15 cellular contexts compared by ENCODE assay signal in genomic region chr17:80888276-80889160, GRCh38.
DNase-seq lines count a peak whose midpoint lies in the region; ATAC-seq, FAIRE-seq and TF ChIP-seq lines count a peak whose summit lies in the region.
"Had no signal": no experiment of that assay in that cellular context is flagged by ENCODE, and none has a peak within 500 bp of the region (broad histone marks: within the 10 kb centered on the region; RNA-seq: fewer than 3 reads in every experiment).

No MANE protein-coding gene starts in this region.

- CTCF ChIA-PET in activated CD4-positive, alpha-beta T cell treated with anti-CD3 and anti-CD28 coated beads for 36 hours (lab: Charles Lee) = interaction anchor here (0.7 to 1.6 kb wide), 3 partner anchors 8 to 11 kb away, joined by 3 to 6 read pairs (median 3); no protein-coding TSS in a partner anchor
- CTCF ChIA-PET in activated CD8-positive, alpha-beta T cell treated with anti-CD3 and anti-CD28 coated beads, Interleukin-2, amount 10 ng/mL, durations not matched to agents 7 days and 5 days (lab: Charles Lee) = interaction anchor here (0.6 to 2.6 kb wide), 6 partner anchors 10 to 693 kb away, joined by 3 to 8 read pairs (median 4); no protein-coding TSS in a partner anchor

- POLR2A ChIA-PET in activated CD4-positive, alpha-beta T cell treated with anti-CD3 and anti-CD28 coated beads for 36 hours (lab: Charles Lee) = no interaction called here
- POLR2A ChIA-PET in activated CD8-positive, alpha-beta T cell treated with anti-CD3 and anti-CD28 coated beads, Interleukin-2, amount 10 ng/mL, durations not matched to agents 7 days and 5 days (lab: Charles Lee) = interaction anchor here (0.9 to 2.5 kb wide), 4 partner anchors 11 to 433 kb away, joined by 3 to 10 read pairs (median 5); no protein-coding TSS in a partner anchor

- peak overlapping the region; percentile 54 for H3K4me3 Mint-ChIP-seq in activated CD4-positive, alpha-beta T cell treated with anti-CD3 and anti-CD28 coated beads for 36 hours
- H3K4me3 Mint-ChIP-seq in CD14-positive monocyte = no peak overlapping the region
- peak overlapping the region; percentile 56 for H3K4me3 Mint-ChIP-seq in activated CD8-positive, alpha-beta T cell treated with anti-CD3 and anti-CD28 coated beads, Interleukin-2, amount 10 ng/mL, durations not matched to agents 7 days and 5 days

- peaks cover 69% of the 10 kb centered on the region for H3K36me3 Mint-ChIP-seq in activated CD4-positive, alpha-beta T cell treated with anti-CD3 and anti-CD28 coated beads for 36 hours (ENCODE audit: low read depth)
- peaks cover 64 to 71% of the 10 kb centered on the region in 2 donors for H3K36me3 Mint-ChIP-seq in CD14-positive monocyte
- H3K36me3 Mint-ChIP-seq in activated CD8-positive, alpha-beta T cell treated with anti-CD3 and anti-CD28 coated beads, Interleukin-2, amount 10 ng/mL, durations not matched to agents 7 days and 5 days (ENCODE audit: low read depth) = peaks cover 74% of the 10 kb centered on the region

- no peaks in the 10 kb centered on the region for H3K9me3 Mint-ChIP-seq in activated CD4-positive, alpha-beta T cell treated with anti-CD3 and anti-CD28 coated beads for 36 hours (ENCODE audit: low read depth)
- H3K9me3 Mint-ChIP-seq in CD14-positive monocyte = peaks cover 0 to 1% (median 0%) of the 10 kb centered on the region in 7 donors
- H3K9me3 Mint-ChIP-seq in activated CD8-positive, alpha-beta T cell treated with anti-CD3 and anti-CD28 coated beads, Interleukin-2, amount 10 ng/mL, durations not matched to agents 7 days and 5 days (ENCODE audit: insufficient read depth) = no peaks in the 10 kb centered on the region

- no peaks in the 10 kb centered on the region for H3K9me3 ChIP-seq in kidney (ENCODE audit: control insufficient read depth in 1 of 2, low read length in 2 of 2)

- no peaks in the 10 kb centered on the region for H3K27me3 Mint-ChIP-seq in activated CD4-positive, alpha-beta T cell treated with anti-CD3 and anti-CD28 coated beads for 36 hours
- peaks cover 0 to 8% (median 0%) of the 10 kb centered on the region in 3 donors for H3K27me3 Mint-ChIP-seq in CD14-positive monocyte (ENCODE audit: low read depth in 3 of 3)
- H3K27me3 Mint-ChIP-seq in activated CD8-positive, alpha-beta T cell treated with anti-CD3 and anti-CD28 coated beads, Interleukin-2, amount 10 ng/mL, durations not matched to agents 7 days and 5 days (ENCODE audit: low read depth) = no peaks in the 10 kb centered on the region

- intact Hi-C loops in activated CD4-positive, alpha-beta T cell treated with anti-CD3 and anti-CD28 coated beads for 36 hours (cut with DNase I, micrococcal nuclease) = no loop called here
- intact Hi-C loops in CD14-positive monocyte (cut with micrococcal nuclease) (no loop called here), kidney (cut with DNase I) (no loop called here)

- peaks cover 46% of the 10 kb centered on the region for H3K4me1 Mint-ChIP-seq in activated CD4-positive, alpha-beta T cell treated with anti-CD3 and anti-CD28 coated beads for 36 hours
- H3K4me1 Mint-ChIP-seq in CD14-positive monocyte = peaks cover 48% of the 10 kb centered on the region
- peaks cover 53% of the 10 kb centered on the region for H3K4me1 Mint-ChIP-seq in activated CD8-positive, alpha-beta T cell treated with anti-CD3 and anti-CD28 coated beads, Interleukin-2, amount 10 ng/mL, durations not matched to agents 7 days and 5 days (ENCODE audit: low read depth)

- H3K4me3 ChIP-seq in kidney (ENCODE audit: low read length in 2 of 2) = no peak overlapping the region
- H3K4me3 ChIP-seq: GM12878 had no signal

- H3K27ac ChIP-seq in kidney (ENCODE audit: low read depth in 2 of 2, low read length in 2 of 2) = no peak overlapping the region

- TF ChIP-seq CTCF in CD14-positive monocyte (IDR thresholded peaks at IDR 0.05) (no peak), kidney (IDR thresholded peaks at IDR 0.05; ENCODE audit: borderline replicate concordance, extremely low read depth, insufficient read depth) (no peak)

- no peak for DNase-seq in activated CD4-positive, alpha-beta T cell treated with anti-CD3 and anti-CD28 coated beads for 36 hours
- no peak for DNase-seq in activated CD4-positive, alpha-beta T cell treated with anti-CD3 and anti-CD28 coated beads, Interleukin-2, amount 50 U/mL, for 1 hour
- DNase-seq in CD14-positive monocyte (ENCODE audit: low spot score) = peak; percentile 31
- DNase-seq in activated CD8-positive, alpha-beta T cell treated with anti-CD3 and anti-CD28 coated beads, Interleukin-2, amount 10 ng/mL, durations not matched to agents 7 days and 5 days = no peak
- peak; percentile 59 for DNase-seq in kidney
- no peak for DNase-seq in ureter (ENCODE audit: low spot score)
- DNase-seq in anterior cingulate cortex (lab: John Stamatoyannopoulos, UW) = no peak
- DNase-seq: amygdala, erythroblast, KBM-7, NCI-H1105 treated with DMSO at 0.1 percent for 48 hours, SIG-M5 had no signal

- H3K27ac Mint-ChIP-seq in activated CD4-positive, alpha-beta T cell treated with anti-CD3 and anti-CD28 coated beads for 36 hours = peak overlapping the region; percentile 90
- peak overlapping the region in 5 of 7 donors; percentile 12 to 74 (median 42) for H3K27ac Mint-ChIP-seq in CD14-positive monocyte
- peak overlapping the region; percentile 89 for H3K27ac Mint-ChIP-seq in activated CD8-positive, alpha-beta T cell treated with anti-CD3 and anti-CD28 coated beads, Interleukin-2, amount 10 ng/mL, durations not matched to agents 7 days and 5 days

- FAIRE-seq in kidney (lab: Jason Lieb, UNC) = no peak
- FAIRE-seq: GM12878, keratinocyte had no signal

- ATAC-seq in activated CD4-positive, alpha-beta T cell treated with anti-CD3 and anti-CD28 coated beads for 36 hours = no peak
- no peak for ATAC-seq in activated CD8-positive, alpha-beta T cell treated with anti-CD3 and anti-CD28 coated beads, Interleukin-2, amount 10 ng/mL, durations not matched to agents 7 days and 5 days
- ATAC-seq in HG03521 (IDR thresholded peaks at IDR 0.05; ENCODE audit: unreplicated experiment) = no peak
- ATAC-seq: GM12878 had no signal

- H3K4me1 ChIP-seq in kidney (ENCODE audit: control insufficient read depth in 1 of 2, insufficient read depth in 1 of 2, low read depth in 1 of 2, low read length in 2 of 2) = no peaks in the 10 kb centered on the region

- H3K9ac ChIP-seq in kidney (ENCODE audit: low read length in 2 of 2) = no peak overlapping the region

- peaks cover 10 to 14% of the 10 kb centered on the region in 2 donors for H3K36me3 ChIP-seq in kidney (ENCODE audit: control insufficient read depth in 1 of 2, insufficient read depth in 2 of 2, low read length in 2 of 2)

Comparison
In these comparisons a context has a peak if more than half of its experiments do, and no peak if none do; other contexts are left out.
1. DNase-seq: peak in CD14-positive monocyte (single experiment) and kidney (single experiment); none in activated CD4-positive, alpha-beta T cell treated with anti-CD3 and anti-CD28 coated beads for 36 hours (single experiment), activated CD4-positive, alpha-beta T cell treated with anti-CD3 and anti-CD28 coated beads, Interleukin-2, amount 50 U/mL, for 1 hour (single experiment), activated CD8-positive, alpha-beta T cell treated with anti-CD3 and anti-CD28 coated beads, Interleukin-2, amount 10 ng/mL, durations not matched to agents 7 days and 5 days (single experiment), ureter (single experiment) and anterior cingulate cortex (0 of 58).
2. H3K4me3 Mint-ChIP-seq: peak in activated CD4-positive, alpha-beta T cell treated with anti-CD3 and anti-CD28 coated beads for 36 hours (single experiment) and activated CD8-positive, alpha-beta T cell treated with anti-CD3 and anti-CD28 coated beads, Interleukin-2, amount 10 ng/mL, durations not matched to agents 7 days and 5 days (single experiment); none in CD14-positive monocyte (0 of 2).
3. Peak in every context shown above with its lines, with median percentiles within 50 percentile points of each other: H3K27ac Mint-ChIP-seq.